Comparison of ENCODE assay signal across 18 cellular contexts in genomic region chr3:72763751-72764440, GRCh38.
DNase-seq lines count a peak whose midpoint lies in the region; ATAC-seq, FAIRE-seq and TF ChIP-seq lines count a peak whose summit lies in the region.
"Had no signal": no experiment of that assay in that cellular context is flagged by ENCODE, and none has a peak within 500 bp of the region (broad histone marks: within the 10 kb centered on the region; RNA-seq: fewer than 3 reads in every experiment).

No MANE protein-coding gene starts in this region.

- no peak overlapping the region for H3K4me2 ChIP-seq in astrocyte (ENCODE audit: low read length)

- intact Hi-C loops in left ventricle myocardium superior (cut with micrococcal nuclease) (no loop called here), cardiac septum (cut with DNase I) (no loop called here), left lung (cut with DNase I) (no loop called here)

- no peaks in the 10 kb centered on the region for H4K20me1 ChIP-seq in astrocyte (ENCODE audit: insufficient read depth, low read length)

- peaks cover 2% of the 10 kb centered on the region for H3K36me3 Mint-ChIP-seq in astrocyte (ENCODE audit: low read depth, unreplicated experiment)

- H3K4me1 Mint-ChIP-seq in astrocyte (ENCODE audit: low read depth, unreplicated experiment): peaks cover 18% of the 10 kb centered on the region

- no peak for TF ChIP-seq CTCF in astrocyte (IDR thresholded peaks at IDR 0.05; ENCODE audit: insufficient read depth, low read depth, low read length)
- TF ChIP-seq CTCF in left lung (IDR thresholded peaks at IDR 0.05): no peak

- H3K27ac Mint-ChIP-seq in astrocyte (ENCODE audit: unreplicated experiment): no peak overlapping the region
- H3K27ac Mint-ChIP-seq: CD14-positive monocyte had no signal

- FAIRE-seq in astrocyte (lab: Jason Lieb, UNC): no peak
- FAIRE-seq: A204.1, GM18507 had no signal

- H3K9me3 ChIP-seq in astrocyte (ENCODE audit: insufficient read depth, low read depth, low read length) (no peaks in the 10 kb centered on the region), left lung (no peaks in the 10 kb centered on the region)
- H3K9me3 ChIP-seq: Caco-2 had no signal

- H3K27ac ChIP-seq in astrocyte (ENCODE audit: low read depth, low read length): no peak overlapping the region
- H3K27ac ChIP-seq in left lung: no peak overlapping the region

- ATAC-seq in left ventricle myocardium superior (peak; percentile 51), left lung (peak; percentile 84), HG02642 (IDR thresholded peaks at IDR 0.05; ENCODE audit: poor library complexity, unreplicated experiment) (no peak)
- ATAC-seq: HCT116, Panc1 had no signal

- H2AFZ ChIP-seq in astrocyte (ENCODE audit: low read depth, low read length): no peak overlapping the region

- no peak overlapping the region for H3K4me3 ChIP-seq in astrocyte (ENCODE audit: insufficient read depth, low read depth, low read length)
- H3K4me3 ChIP-seq in left lung: no peak overlapping the region

- H3K27me3 Mint-ChIP-seq in astrocyte (ENCODE audit: low read depth, unreplicated experiment): no peaks in the 10 kb centered on the region

- no peaks in the 10 kb centered on the region for H3K9me3 Mint-ChIP-seq in astrocyte (ENCODE audit: unreplicated experiment)
- H3K9me3 Mint-ChIP-seq: CD14-positive monocyte had no signal

- no peaks in the 10 kb centered on the region for H3K36me3 ChIP-seq in astrocyte (ENCODE audit: insufficient read depth, low read length)
- H3K36me3 ChIP-seq in left lung: no peaks in the 10 kb centered on the region

- no peaks in the 10 kb centered on the region for H3K4me1 ChIP-seq in astrocyte (ENCODE audit: insufficient read depth, low read length)
- no peaks in the 10 kb centered on the region for H3K4me1 ChIP-seq in left lung
- H3K4me1 ChIP-seq: Caco-2 had no signal

- no peak overlapping the region for H3K9ac ChIP-seq in astrocyte (ENCODE audit: low read length)

- DNase-seq in left ventricle myocardium superior (no peak), cardiac septum (ENCODE audit: low spot score) (no peak), astrocyte (ENCODE audit: low read depth) (peak; percentile 31), left lung (peak in 1 of 2 donors; percentile 41), T-helper 9 cell (no peak), NCI-H2196 (lab: John Stamatoyannopoulos, UW; ENCODE audit: unreplicated experiment) (no peak), globus pallidus (ENCODE audit: low spot score) (no peak)
- DNase-seq: Caco-2, NCI-H1105 treated with DMSO at 0.1 percent for 48 hours, NCI-H187 treated with DMSO at 0.1 percent for 48 hours, NCI-H774, SIG-M5 had no signal

- H3K27me3 ChIP-seq in astrocyte (ENCODE audit: insufficient read depth, low read length) (no peaks in the 10 kb centered on the region), left lung (no peaks in the 10 kb centered on the region)

- peak overlapping the region; percentile 13 for H3K4me3 Mint-ChIP-seq in astrocyte (ENCODE audit: unreplicated experiment)
- H3K4me3 Mint-ChIP-seq: CD14-positive monocyte had no signal

- H3K79me2 ChIP-seq in astrocyte (ENCODE audit: insufficient read depth, low read length): no peaks in the 10 kb centered on the region
